In genomic region chr15:31272558-31273257, GRCh38 we compare ENCODE assay signal across 14 cellular contexts. TPM values are rescaled to one million over a fixed set of nuclear protein-coding genes. Genes with fewer than 3 reads are reported as not detected.
DNase-seq lines count a peak whose midpoint lies in the region; ATAC-seq and TF ChIP-seq lines count a peak whose summit lies in the region.
"Had no signal": no experiment of that assay in that cellular context is flagged by ENCODE, and none has a peak within 500 bp of the region (broad histone marks: within the 10 kb centered on the region; RNA-seq: fewer than 3 reads in every experiment).

No MANE protein-coding gene starts in this region.

- TF ChIP-seq POLR2A in body of pancreas (IDR thresholded peaks at IDR 0.05): no peak

- no peak for TF ChIP-seq CTCF in right atrium auricular region (IDR thresholded peaks at IDR 0.05)
- TF ChIP-seq CTCF in body of pancreas (IDR thresholded peaks at IDR 0.05): no peak

- DNase-seq in right atrium auricular region (ENCODE audit: low spot score) (peak; percentile 56), left ventricle myocardium superior (no peak), body of pancreas (peak in 2 of 4 donors; percentile 14 to 38), naive B cell (no peak)
- no peak for DNase-seq in activated T-helper 1 cell treated with anti-CD3 and anti-CD28 coated beads, Interleukin-12 subunit alpha, Interleukin-12 subunit beta, Interleukin-2, Interleukin-4 antibody, amounts not matched to agents 30 ng/mL and 10 ng/mL and 1 ng/mL, durations not matched to agents 14 hours and 24 hours and 36 hours (ENCODE audit: low spot score)
- DNase-seq: dermis blood vessel endothelial cell; hypothalamus; RPMI8226; stimulated activated naive CD4-positive, alpha-beta T cell had no signal

- no peaks in the 10 kb centered on the region for H3K27me3 Mint-ChIP-seq in naive B cell
- no peaks in the 10 kb centered on the region for H3K27me3 Mint-ChIP-seq in activated T-helper 1 cell treated with anti-CD3 and anti-CD28 coated beads, Interleukin-12 subunit alpha, Interleukin-12 subunit beta, Interleukin-2, Interleukin-4 antibody, amounts not matched to agents 30 ng/mL and 10 ng/mL and 1 ng/mL, durations not matched to agents 14 hours and 24 hours and 36 hours (ENCODE audit: insufficient read depth)
- H3K27me3 Mint-ChIP-seq: CD8-positive, alpha-beta memory T cell had no signal

- peak overlapping the region in 5 of 8 donors; percentile 30 to 59 (median 52) for H3K4me3 Mint-ChIP-seq in naive B cell
- no peak overlapping the region for H3K4me3 Mint-ChIP-seq in activated T-helper 1 cell treated with anti-CD3 and anti-CD28 coated beads, Interleukin-12 subunit alpha, Interleukin-12 subunit beta, Interleukin-2, Interleukin-4 antibody, amounts not matched to agents 30 ng/mL and 10 ng/mL and 1 ng/mL, durations not matched to agents 14 hours and 24 hours and 36 hours
- H3K4me3 Mint-ChIP-seq: CD8-positive, alpha-beta memory T cell had no signal

- no peaks in the 10 kb centered on the region for H3K9me3 Mint-ChIP-seq in naive B cell
- no peaks in the 10 kb centered on the region for H3K9me3 Mint-ChIP-seq in activated T-helper 1 cell treated with anti-CD3 and anti-CD28 coated beads, Interleukin-12 subunit alpha, Interleukin-12 subunit beta, Interleukin-2, Interleukin-4 antibody, amounts not matched to agents 30 ng/mL and 10 ng/mL and 1 ng/mL, durations not matched to agents 14 hours and 24 hours and 36 hours
- H3K9me3 Mint-ChIP-seq: CD8-positive, alpha-beta memory T cell had no signal

- H3K27me3 ChIP-seq in right atrium auricular region (no peaks in the 10 kb centered on the region), body of pancreas (no peaks in the 10 kb centered on the region)

- H3K36me3 ChIP-seq in right atrium auricular region (no peaks in the 10 kb centered on the region), body of pancreas (replicated peaks in 1 of 2; ENCODE audit: insufficient read depth in 1 of 2, low read depth in 2 of 2) (no peaks in the 10 kb centered on the region)

- H3K4me3 ChIP-seq in right atrium auricular region (no peak overlapping the region), body of pancreas (no peak overlapping the region)

- H3K4me1 ChIP-seq in right atrium auricular region (no peaks in the 10 kb centered on the region), body of pancreas (peaks cover 5% of the 10 kb centered on the region)

- peaks cover 40 to 61% (median 55%) of the 10 kb centered on the region in 3 donors for H3K4me1 Mint-ChIP-seq in naive B cell
- peaks cover 49% of the 10 kb centered on the region for H3K4me1 Mint-ChIP-seq in activated T-helper 1 cell treated with anti-CD3 and anti-CD28 coated beads, Interleukin-12 subunit alpha, Interleukin-12 subunit beta, Interleukin-2, Interleukin-4 antibody, amounts not matched to agents 30 ng/mL and 10 ng/mL and 1 ng/mL, durations not matched to agents 14 hours and 24 hours and 36 hours (ENCODE audit: low read depth)

- H3K27ac Mint-ChIP-seq in naive B cell: peak overlapping the region in 3 of 6 donors; percentile 24 to 60 (median 51)
- H3K27ac Mint-ChIP-seq in activated T-helper 1 cell treated with anti-CD3 and anti-CD28 coated beads, Interleukin-12 subunit alpha, Interleukin-12 subunit beta, Interleukin-2, Interleukin-4 antibody, amounts not matched to agents 30 ng/mL and 10 ng/mL and 1 ng/mL, durations not matched to agents 14 hours and 24 hours and 36 hours: no peak overlapping the region

- 61 to 66% methylated on average over 9 to 14 of the region's 14 CpGs for WGBS in body of pancreas, 2 donors

- no peak overlapping the region for H3K27ac ChIP-seq in right atrium auricular region
- H3K27ac ChIP-seq in body of pancreas: peak overlapping the region in 3 of 4 donors; percentile 14 to 74 (median 43)
- H3K27ac ChIP-seq: KMS-11 had no signal

- H3K36me3 Mint-ChIP-seq in naive B cell: no peaks in the 10 kb centered on the region
- H3K36me3 Mint-ChIP-seq in activated T-helper 1 cell treated with anti-CD3 and anti-CD28 coated beads, Interleukin-12 subunit alpha, Interleukin-12 subunit beta, Interleukin-2, Interleukin-4 antibody, amounts not matched to agents 30 ng/mL and 10 ng/mL and 1 ng/mL, durations not matched to agents 14 hours and 24 hours and 36 hours (ENCODE audit: low read depth): peaks cover 5% of the 10 kb centered on the region
- H3K36me3 Mint-ChIP-seq: CD8-positive, alpha-beta memory T cell had no signal

- no peaks in the 10 kb centered on the region for H3K9me3 ChIP-seq in right atrium auricular region
- H3K9me3 ChIP-seq in body of pancreas: no peaks in the 10 kb centered on the region

- intact Hi-C loops in left ventricle myocardium superior (cut with micrococcal nuclease): no loop called here
- intact Hi-C loops in body of pancreas (cut with DNase I): no loop called here
- intact Hi-C loops in activated T-helper 1 cell treated with anti-CD3 and anti-CD28 coated beads, Interleukin-12 subunit alpha, Interleukin-12 subunit beta, Interleukin-2, Interleukin-4 antibody, amounts not matched to agents 30 ng/mL and 10 ng/mL and 1 ng/mL, durations not matched to agents 14 hours and 24 hours and 36 hours (cut with micrococcal nuclease): no loop called here

- no peak for ATAC-seq in left ventricle myocardium superior
- no peak for ATAC-seq in body of pancreas
- ATAC-seq in naive B cell (ENCODE audit: low read depth in 2 of 2): no peak
- ATAC-seq in GM18511 (IDR thresholded peaks at IDR 0.05; ENCODE audit: unreplicated experiment): no peak
- ATAC-seq in HG03280 (IDR thresholded peaks at IDR 0.05; ENCODE audit: unreplicated experiment): no peak
- no peak for ATAC-seq in HG03045 (IDR thresholded peaks at IDR 0.05; ENCODE audit: unreplicated experiment)

RNA-seq across cellular contexts. Expression of gene KLF13, which starts 53.9 kb away (rescaled TPM):
- total RNA-seq in right atrium auricular region (10 to 100 TPM; 52.8 to 54.6 TPM), left ventricle myocardium superior (85.3 TPM), body of pancreas (10 to 100 TPM; 25.7 to 38.4 TPM)
- 10 to 100 TPM; 16.6 to 58.8 (median 40.0) TPM for polyA plus RNA-seq in naive B cell (ENCODE audit: low read depth in 6 of 6)
- total RNA-seq in activated T-helper 1 cell treated with anti-CD3 and anti-CD28 coated beads, Interleukin-12 subunit alpha, Interleukin-12 subunit beta, Interleukin-2, Interleukin-4 antibody, amounts not matched to agents 30 ng/mL and 10 ng/mL and 1 ng/mL, durations not matched to agents 14 hours and 24 hours and 36 hours: 129 and 137 TPM in 2 replicates

Comparison
In these comparisons a context has a peak if more than half of its experiments do, and no peak if none do; other contexts are left out.
1. H3K27ac ChIP-seq: peak in body of pancreas (3 of 4); none in right atrium auricular region (0 of 2).